Comparison of ENCODE assay signal across 1 cellular context in genomic region chr7:135943266-135943889, GRCh38.
TF ChIP-seq lines count a peak whose summit lies in the region.

No MANE protein-coding gene starts in this region.

TF ChIP-seq in GM23338, 12 proteins besides CTCF, POLR2A, EP300 and RAD21:
- TF ChIP-seq REST (IDR thresholded peaks at IDR 0.05; ENCODE audit: unreplicated experiment) = no peak
- no peak for TF ChIP-seq ETS1 (IDR thresholded peaks at IDR 0.05)
- no peak for TF ChIP-seq POLR2AphosphoS5 (IDR thresholded peaks at IDR 0.05; ENCODE audit: low read depth)
- TF ChIP-seq ZNF462 (CRISPR knock-in tag; IDR thresholded peaks at IDR 0.05) = no peak
- TF ChIP-seq NANOG (IDR thresholded peaks at IDR 0.05; ENCODE audit: borderline replicate concordance) = no peak
- TF ChIP-seq ZNF331 (CRISPR knock-in tag; IDR thresholded peaks at IDR 0.05; ENCODE audit: low read depth) = no peak
- no peak for TF ChIP-seq JUNB (IDR thresholded peaks at IDR 0.05; ENCODE audit: unreplicated experiment)
- TF ChIP-seq STAT1 (IDR thresholded peaks at IDR 0.05; ENCODE audit: unreplicated experiment) = no peak
- no peak for TF ChIP-seq EZH2 (IDR thresholded peaks at IDR 0.05; ENCODE audit: low read depth, unreplicated experiment)
- TF ChIP-seq EZH2phosphoT487 (IDR thresholded peaks at IDR 0.05; ENCODE audit: unreplicated experiment) = no peak
TF ChIP-seq in GM23338: peak in this region for 0.
